29 cellular contexts compared by ENCODE assay signal in genomic region chr5:117089001-117089400, GRCh38.
"Had no signal": no experiment of that assay in that cellular context is flagged by ENCODE, and none has a peak within 500 bp of the region (broad histone marks: within the 10 kb centered on the region; RNA-seq: fewer than 3 reads in every experiment).

No MANE protein-coding gene starts in this region.

- DNase-seq: activated B cell treated with CpG ODN at 0.5 μM for 24 hours; activated CD4-positive, alpha-beta memory T cell treated with anti-CD3 and anti-CD28 coated beads for 36 hours; activated CD4-positive, alpha-beta T cell treated with anti-CD3 and anti-CD28 coated beads for 4 hours; activated CD4-positive, alpha-beta T cell treated with anti-CD3 and anti-CD28 coated beads, Interleukin-2, amount 10 ng/mL, durations not matched to agents 24 days and 14 days; activated CD4-positive, alpha-beta T cell treated with anti-CD3 and anti-CD28 coated beads, Interleukin-2, amount 50 U/mL, for 1 hour; activated CD4-positive, alpha-beta T cell treated with anti-CD3 and anti-CD28 coated beads, Interleukin-2, amount 50 U/mL, for 4 hours; activated CD4-positive, CD25-positive, alpha-beta regulatory T cell treated with anti-CD3 and anti-CD28 coated beads, Interleukin-2, amount 50 U/mL, for 72 hours; activated CD8-positive, alpha-beta memory T cell treated with anti-CD3 and anti-CD28 coated beads, Interleukin-2, amount 50 U/mL, for 4 hours; activated CD8-positive, alpha-beta T cell treated with anti-CD3 and anti-CD28 coated beads for 36 hours; activated effector memory CD4-positive, alpha-beta T cell treated with anti-CD3 and anti-CD28 coated beads, Interleukin-2, amount 50 U/mL, for 16 hours; activated gamma-delta T cell treated with Interleukin-2 at 50 U/mL for 16 hours; activated naive CD4-positive, alpha-beta T cell; activated naive CD4-positive, alpha-beta T cell treated with anti-CD3 and anti-CD28 coated beads for 36 hours; activated naive CD4-positive, alpha-beta T cell treated with anti-CD3 and anti-CD28 coated beads, Interleukin-2, amount 50 U/mL, for 16 hours; activated naive CD8-positive, alpha-beta T cell treated with anti-CD3 and anti-CD28 coated beads for 36 hours; activated T-cell treated with anti-CD3 and anti-CD28 coated beads for 4 hours; activated T-cell treated with anti-CD3 and anti-CD28 coated beads, Interleukin-2, amount 50 U/mL, for 1 hour; activated T-cell treated with anti-CD3 and anti-CD28 coated beads, Interleukin-2, amount 50 U/mL, for 4 hours; activated T-cell treated with anti-CD3 and anti-CD28 coated beads, Interleukin-2, amount 50 U/mL, for 72 hours; adrenal gland; amniotic stem cell; T-helper 1 cell; T-helper 2 cell; T-helper 9 cell had no signal

- H3K27me3 ChIP-seq: adrenal gland, ascending aorta, cardiac muscle cell had no signal

- H3K27ac ChIP-seq: adrenal gland, ascending aorta, cardiac muscle cell, VCaP had no signal

- H3K4me3 ChIP-seq: adrenal gland, ascending aorta, cardiac muscle cell had no signal

- ATAC-seq: activated CD8-positive, alpha-beta T cell treated with anti-CD3 and anti-CD28 coated beads for 36 hours; activated naive CD4-positive, alpha-beta T cell treated with anti-CD3 and anti-CD28 coated beads, Interleukin-2, amount 50 U/mL, for 72 hours; activated T-cell treated with anti-CD3 and anti-CD28 coated beads, Interleukin-2, amount 50 U/mL, for 4 hours; activated T-cell treated with anti-CD3 and anti-CD28 coated beads, Interleukin-2, amount 50 U/mL, for 72 hours; activated T-helper 17 cell treated with anti-CD3 and anti-CD28 coated beads, Interleukin-2, amount 50 U/mL, for 72 hours had no signal

- H3K4me1 ChIP-seq: adrenal gland, ascending aorta had no signal

- H3K36me3 ChIP-seq: adrenal gland, ascending aorta, cardiac muscle cell had no signal
